In the genomic region with DNA sequence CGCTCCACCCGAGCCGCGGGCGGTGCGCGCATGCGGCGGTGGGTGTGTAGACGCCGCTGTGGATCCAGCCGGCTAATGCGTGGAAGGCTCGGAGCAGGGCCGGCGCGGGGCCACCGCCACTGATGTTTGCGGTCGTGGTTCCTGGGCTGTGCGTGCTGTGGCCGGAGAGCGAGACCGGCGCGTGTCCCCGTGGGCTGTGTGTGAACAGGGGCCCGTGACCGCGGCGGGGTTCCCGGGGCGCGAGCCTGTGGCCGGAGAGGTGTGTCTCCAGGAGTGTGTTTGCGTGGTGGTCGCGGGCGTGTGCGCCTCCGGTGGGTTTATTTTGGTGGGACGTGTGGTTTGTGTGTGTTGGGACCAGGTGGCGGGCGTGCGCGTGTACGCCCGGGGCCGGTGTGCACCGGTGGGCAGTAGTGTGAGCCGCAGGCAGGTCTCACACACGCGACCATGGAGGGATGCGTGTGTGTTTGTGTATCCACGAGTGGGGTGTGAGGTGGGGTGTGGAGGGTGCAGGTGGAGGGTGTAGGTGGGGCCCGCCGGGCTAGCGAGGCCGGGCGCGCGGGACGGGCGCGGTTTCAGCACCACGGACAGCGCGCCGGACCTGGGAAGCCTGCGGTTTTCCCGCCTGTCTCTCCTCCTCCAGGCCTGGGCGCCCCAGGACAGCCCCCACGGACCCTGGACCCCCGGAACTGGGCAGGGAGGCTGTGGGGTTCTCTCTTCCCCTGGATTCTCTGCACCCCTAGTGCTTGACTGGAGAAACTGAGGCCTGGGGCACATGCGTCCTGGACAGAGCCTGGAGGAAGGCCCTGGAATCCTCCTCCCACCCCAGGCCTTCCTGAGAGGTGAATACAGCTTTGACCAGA, we compare ENCODE assay signal across 12 cellular contexts. TPM values are rescaled to one million over a fixed set of nuclear protein-coding genes. Genes with fewer than 3 reads are reported as not detected.
DNase-seq lines count a peak whose midpoint lies in the region; ATAC-seq and TF ChIP-seq lines count a peak whose summit lies in the region.
"Had no signal": no experiment of that assay in that cellular context is flagged by ENCODE, and none has a peak within 500 bp of the region (broad histone marks: within the 10 kb centered on the region; RNA-seq: fewer than 3 reads in every experiment).

No MANE protein-coding gene starts in this region.

- POLR2A ChIA-PET in CD4-positive, alpha-beta T cell (lab: Charles Lee), result no interaction called here

- H3K36me3 Mint-ChIP-seq in CD4-positive, alpha-beta T cell (ENCODE audit: low read depth), result no peaks in the 10 kb centered on the region
- H3K36me3 Mint-ChIP-seq in endothelial cell (ENCODE audit: low read depth, unreplicated experiment) (no peaks in the 10 kb centered on the region), nephron progenitor cell (ENCODE audit: low read depth) (no peaks in the 10 kb centered on the region)
- H3K36me3 Mint-ChIP-seq: activated CD4-positive, alpha-beta memory T cell treated with anti-CD3 and anti-CD28 coated beads for 36 hours had no signal

- H3K4me1 Mint-ChIP-seq in CD4-positive, alpha-beta T cell (ENCODE audit: low read depth), result peaks cover 5% of the 10 kb centered on the region
- H3K4me1 Mint-ChIP-seq in endothelial cell (ENCODE audit: unreplicated experiment), result no peaks in the 10 kb centered on the region
- H3K4me1 Mint-ChIP-seq in nephron progenitor cell, result no peaks in the 10 kb centered on the region

- H3K27me3 ChIP-seq in CD4-positive, alpha-beta T cell (ENCODE audit: control insufficient read depth, insufficient read depth, low read length), result peaks cover 30% of the 10 kb centered on the region

- H3K27ac ChIP-seq in CD4-positive, alpha-beta T cell (ENCODE audit: low read depth, low read length), result no peak overlapping the region

- no peak for ATAC-seq in CD4-positive, alpha-beta T cell (ENCODE audit: poor library complexity)

- DNase-seq in CD4-positive, alpha-beta T cell, result no peak
- DNase-seq in NCI-H226, result peak; percentile 32
- DNase-seq in endothelial cell (ENCODE audit: low spot score), result peak; percentile 68
- peak; percentile 81 for DNase-seq in nephron progenitor cell
- DNase-seq in T-helper 2 cell, result no peak
- no peak for DNase-seq in activated gamma-delta T cell treated with Interleukin-2 at 50 U/mL for 16 hours
- no peak for DNase-seq in NCI-H1694 (lab: John Stamatoyannopoulos, UW)
- no peak for DNase-seq in A172 (ENCODE audit: low spot score)
- DNase-seq: activated CD4-positive, alpha-beta memory T cell treated with anti-CD3 and anti-CD28 coated beads for 36 hours had no signal

- intact Hi-C loops in CD4-positive, alpha-beta T cell (cut with DNase I, micrococcal nuclease), result no loop called here

- CTCF ChIA-PET in CD4-positive, alpha-beta T cell (lab: Charles Lee), result no interaction called here

- peak overlapping the region; percentile 38 for H3K4me3 Mint-ChIP-seq in CD4-positive, alpha-beta T cell
- H3K4me3 Mint-ChIP-seq in endothelial cell (ENCODE audit: unreplicated experiment) (peak overlapping the region; percentile 7), nephron progenitor cell (peak overlapping the region; percentile 52)
- H3K4me3 Mint-ChIP-seq: activated CD4-positive, alpha-beta memory T cell treated with anti-CD3 and anti-CD28 coated beads for 36 hours had no signal

- no peak for TF ChIP-seq CTCF in CD4-positive, alpha-beta T cell (IDR thresholded peaks at IDR 0.05)
- TF ChIP-seq CTCF in endothelial cell (IDR thresholded peaks at IDR 0.05; ENCODE audit: unreplicated experiment), result no peak
- TF ChIP-seq CTCF in nephron progenitor cell (IDR thresholded peaks at IDR 0.05), result no peak

- H3K9me3 ChIP-seq in CD4-positive, alpha-beta T cell (ENCODE audit: control insufficient read depth, low read length), result no peaks in the 10 kb centered on the region

- no peak overlapping the region for H3K27ac Mint-ChIP-seq in CD4-positive, alpha-beta T cell
- no peak overlapping the region for H3K27ac Mint-ChIP-seq in endothelial cell (ENCODE audit: unreplicated experiment)
- no peak overlapping the region for H3K27ac Mint-ChIP-seq in nephron progenitor cell
- H3K27ac Mint-ChIP-seq: activated CD4-positive, alpha-beta memory T cell treated with anti-CD3 and anti-CD28 coated beads for 36 hours had no signal

- peaks cover 25% of the 10 kb centered on the region for H3K27me3 Mint-ChIP-seq in CD4-positive, alpha-beta T cell
- H3K27me3 Mint-ChIP-seq in endothelial cell (ENCODE audit: unreplicated experiment), result peaks cover 13% of the 10 kb centered on the region
- H3K27me3 Mint-ChIP-seq in nephron progenitor cell (ENCODE audit: low read depth, poor library complexity), result peaks cover 75% of the 10 kb centered on the region

- no peaks in the 10 kb centered on the region for H3K9me3 Mint-ChIP-seq in CD4-positive, alpha-beta T cell
- no peaks in the 10 kb centered on the region for H3K9me3 Mint-ChIP-seq in endothelial cell (ENCODE audit: unreplicated experiment)
- H3K9me3 Mint-ChIP-seq in nephron progenitor cell, result no peaks in the 10 kb centered on the region
- H3K9me3 Mint-ChIP-seq: activated CD4-positive, alpha-beta memory T cell treated with anti-CD3 and anti-CD28 coated beads for 36 hours had no signal

RNA-seq across cellular contexts. Expression of gene HCN2, which starts 1.6 kb away (rescaled TPM):
- 1 to 10 TPM; 2.1 TPM for total RNA-seq in CD4-positive, alpha-beta T cell
- 0.28 TPM for total RNA-seq in endothelial cell (ENCODE audit: unreplicated experiment)
- total RNA-seq in A172 (2014; rRNA removed; shearing (Covaris generic)), result 9.3 and 12.7 TPM in 2 replicates
- total RNA-seq: skeletal muscle tissue had no signal

RNA-seq across cellular contexts. Expression of gene BSG, which starts 18.9 kb away (rescaled TPM):
- total RNA-seq in CD4-positive, alpha-beta T cell, result 10 to 100 TPM; 68.7 to 71.6 TPM
- 353 TPM for total RNA-seq in endothelial cell (ENCODE audit: unreplicated experiment)
- total RNA-seq in A172 (2014; rRNA removed; shearing (Covaris generic)), result 700 and 767 TPM in 2 replicates

RNA-seq across cellular contexts. Expression of gene POLRMT, which starts 42.0 kb away (rescaled TPM):
- 10 to 100 TPM; 54.4 to 56.2 TPM for total RNA-seq in CD4-positive, alpha-beta T cell
- total RNA-seq in endothelial cell (ENCODE audit: unreplicated experiment), result 53.6 TPM
- 42.7 and 58.4 TPM in 2 replicates for total RNA-seq in A172 (2014; rRNA removed; shearing (Covaris generic))

RNA-seq across cellular contexts. Expression of gene GZMM, which starts 47.5 kb away (rescaled TPM):
- total RNA-seq in CD4-positive, alpha-beta T cell, result 10 to 100 TPM; 41.6 to 46.3 TPM
- not detected for total RNA-seq in endothelial cell (ENCODE audit: unreplicated experiment)
- total RNA-seq in A172 (2014; rRNA removed; shearing (Covaris generic)), result not detected in 2 replicates
- total RNA-seq: cerebellum, OCI-LY7, skeletal muscle tissue had no signal

RNA-seq across cellular contexts. Expression of gene FGF22, which starts 48.4 kb away (rescaled TPM):
- under 1 TPM; 0.42 to 0.49 TPM for total RNA-seq in CD4-positive, alpha-beta T cell
- not detected for total RNA-seq in endothelial cell (ENCODE audit: unreplicated experiment)
- 0.17 TPM in 1 of 2 replicates, not detected in the other for total RNA-seq in A172 (2014; rRNA removed; shearing (Covaris generic))
- total RNA-seq: cerebellum, skeletal muscle tissue had no signal

Comparison
In these comparisons a context has a peak if more than half of its experiments do, and no peak if none do; other contexts are left out.
1. DNase-seq: peak in NCI-H226 (single experiment), endothelial cell (single experiment) and nephron progenitor cell (single experiment); none in CD4-positive, alpha-beta T cell (0 of 10), T-helper 2 cell (0 of 5), activated gamma-delta T cell treated with Interleukin-2 at 50 U/mL for 16 hours (single experiment), NCI-H1694 (single experiment) and A172 (single experiment).
2. Peak in every context shown above with its lines, with median percentiles within 50 percentile points of each other: H3K4me3 Mint-ChIP-seq.